8 cellular contexts compared by ENCODE assay signal in the genomic region with DNA sequence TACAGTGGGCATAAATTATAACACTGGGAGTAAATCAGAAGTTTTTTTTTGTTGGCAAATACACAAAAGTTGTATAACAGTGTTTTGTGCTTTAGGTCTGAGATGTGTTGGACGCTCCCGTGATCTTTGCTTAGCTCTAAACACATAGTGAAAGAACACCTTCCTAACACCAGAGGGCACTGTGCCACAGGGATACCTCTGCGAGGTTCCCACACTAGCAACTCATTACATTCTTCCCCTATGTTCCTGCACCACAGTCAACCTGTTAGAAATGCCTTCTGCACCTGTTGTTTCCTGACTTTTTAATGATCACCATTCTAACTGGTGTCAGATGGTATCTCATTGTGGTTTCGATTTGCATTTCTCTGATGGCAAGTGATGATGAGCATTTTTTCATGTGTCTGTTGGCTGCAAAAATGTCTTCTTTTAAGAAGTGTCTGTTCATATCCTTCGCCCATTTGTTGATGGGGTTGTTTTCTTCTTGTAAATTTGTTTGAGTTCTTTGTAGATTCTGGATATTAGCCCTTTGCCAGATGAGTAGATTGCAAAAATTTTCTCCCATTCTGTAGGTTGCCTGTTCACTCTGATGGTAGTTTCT. TPM values are rescaled to one million over a fixed set of nuclear protein-coding genes. Genes with fewer than 3 reads are reported as not detected.
DNase-seq lines count a peak whose midpoint lies in the region; ATAC-seq, FAIRE-seq and TF ChIP-seq lines count a peak whose summit lies in the region.
"Not testable (repeated sequence)": the region's sequence is repeated elsewhere in the genome, so short reads cannot be mapped to it uniquely, and the experiment has no call there.

No MANE protein-coding gene starts in this region.

- not testable (repeated sequence) for H3K27me3 Mint-ChIP-seq in CD8-positive, alpha-beta T cell (ENCODE audit: low read depth)

- not testable (repeated sequence) for H3K4me3 ChIP-seq in CD8-positive, alpha-beta T cell (ENCODE audit: low read depth, low read length); bronchial epithelial cell (ENCODE audit: low read depth, low read length); kidney (ENCODE audit: low read length in 2 of 2)

- peaks cover 14% of the 10 kb centered on the region for H3K4me1 Mint-ChIP-seq in CD8-positive, alpha-beta T cell (ENCODE audit: low read depth)

- H3K36me3 ChIP-seq in CD8-positive, alpha-beta T cell (ENCODE audit: insufficient read depth, low read length); bronchial epithelial cell (ENCODE audit: control insufficient read depth, insufficient read depth, low read length); kidney (ENCODE audit: control insufficient read depth in 1 of 2, insufficient read depth in 2 of 2, low read length in 2 of 2): not testable (repeated sequence)

- not testable (repeated sequence) for H3K9ac ChIP-seq in kidney (ENCODE audit: low read length in 2 of 2)

- POLR2A ChIA-PET in CD8-positive, alpha-beta T cell (lab: Charles Lee) = not testable (repeated sequence)

- H3K27me3 ChIP-seq in CD8-positive, alpha-beta T cell (ENCODE audit: insufficient read depth, low read length); bronchial epithelial cell (ENCODE audit: control insufficient read depth, insufficient read depth, low read length): not testable (repeated sequence)

- not testable (repeated sequence) for H3K4me3 Mint-ChIP-seq in CD8-positive, alpha-beta T cell

- CTCF ChIA-PET in CD8-positive, alpha-beta T cell (lab: Charles Lee) = interaction anchor here (0.6 to 3.3 kb wide), 11 partner anchors 8 to 534 kb away, joined by 3 to 21 read pairs (median 5); no protein-coding TSS in a partner anchor

- not testable (repeated sequence) for FAIRE-seq in bronchial epithelial cell (lab: Jason Lieb, UNC)
- peak; percentile 38 for FAIRE-seq in kidney (lab: Jason Lieb, UNC)

- intact Hi-C loops in CD8-positive, alpha-beta T cell (cut with DNase I, micrococcal nuclease) = loop anchor here (1.0 to 10.0 kb wide), 4 partner anchors 159 to 1031 kb away; no protein-coding TSS in a partner anchor
- intact Hi-C loops in kidney (cut with DNase I) = not testable (repeated sequence)

- H3K36me3 Mint-ChIP-seq in CD8-positive, alpha-beta T cell = not testable (repeated sequence)

- not testable (repeated sequence) for H3K9me3 ChIP-seq in CD8-positive, alpha-beta T cell (ENCODE audit: low read length); kidney (ENCODE audit: control insufficient read depth in 1 of 2, low read length in 2 of 2)

- ATAC-seq in CD8-positive, alpha-beta T cell = peak; percentile 44
- peak; percentile 48 for ATAC-seq in GM19397 (IDR thresholded peaks at IDR 0.05; ENCODE audit: unreplicated experiment)
- peak; percentile 36 for ATAC-seq in HG03439 (IDR thresholded peaks at IDR 0.05; ENCODE audit: unreplicated experiment)

- H3K27ac Mint-ChIP-seq in CD8-positive, alpha-beta T cell = not testable (repeated sequence)

- DNase-seq in CD8-positive, alpha-beta T cell = peak; percentile 14 to 76 (median 57)
- DNase-seq in NCI-H446 (lab: John Stamatoyannopoulos, UW) (peak; percentile 41 to 86), bronchial epithelial cell (ENCODE audit: low read depth) (peak; percentile 71)
- DNase-seq in activated CD4-positive, CD25-positive, alpha-beta regulatory T cell treated with anti-CD3 and anti-CD28 coated beads, Interleukin-2, amount 50 U/mL, for 16 hours (ENCODE audit: low read depth, low spot score) = peak; percentile 50
- not testable (repeated sequence) for DNase-seq in kidney
- peak; percentile 56 to 60 for DNase-seq in stimulated activated CD4-positive, alpha-beta T cell treated with anti-CD3 and anti-CD28 coated beads, Interleukin-2, amount 100 ng/mL, for 48 hours

- not testable (repeated sequence) for H3K9me3 Mint-ChIP-seq in CD8-positive, alpha-beta T cell

- not testable (repeated sequence) for H3K27ac ChIP-seq in CD8-positive, alpha-beta T cell (ENCODE audit: low read depth, low read length); kidney (ENCODE audit: low read depth in 2 of 2, low read length in 2 of 2)

- peak; percentile 77 for TF ChIP-seq CTCF in CD8-positive, alpha-beta T cell (IDR thresholded peaks at IDR 0.05)
- peak; percentile 87 for TF ChIP-seq CTCF in bronchial epithelial cell (IDR thresholded peaks at IDR 0.05; ENCODE audit: insufficient read depth, low read length, severe bottlenecking)
- peak; percentile 73 for TF ChIP-seq CTCF in kidney (IDR thresholded peaks at IDR 0.05; ENCODE audit: borderline replicate concordance, extremely low read depth, insufficient read depth)

- H3K4me1 ChIP-seq in CD8-positive, alpha-beta T cell (ENCODE audit: insufficient read depth, low read length); kidney (ENCODE audit: control insufficient read depth in 1 of 2, insufficient read depth in 1 of 2, low read depth in 1 of 2, low read length in 2 of 2): not testable (repeated sequence)

RNA-seq across cellular contexts. Expression of gene TARS1, which starts 4.8 kb away (rescaled TPM):
- total RNA-seq in CD8-positive, alpha-beta T cell = 10 to 100 TPM; 27.9 to 31.4 TPM
- total RNA-seq in bronchial epithelial cell (407 and 523 TPM in 2 replicates), kidney (99.5 TPM)
- polyA plus RNA-seq in kidney (ENCODE audit: insufficient read depth, low read depth, low replicate concordance) = 66.0 TPM
